In genomic region chr5:15263942-15264341, GRCh38 we compare ENCODE assay signal across 32 cellular contexts.
"Had no signal": no experiment of that assay in that cellular context is flagged by ENCODE, and none has a peak within 500 bp of the region (broad histone marks: within the 10 kb centered on the region; RNA-seq: fewer than 3 reads in every experiment).

No MANE protein-coding gene starts in this region.

- DNase-seq: dermis blood vessel endothelial cell; effector memory CD4-positive, alpha-beta T cell; foreskin keratinocyte; heart left ventricle; left cardiac atrium; left lung; mesenchymal stem cell; mucosa of descending colon; naive B cell; nucleus accumbens; psoas muscle; right lobe of liver; stimulated activated CD4-positive, alpha-beta T cell treated with anti-CD3 and anti-CD28 coated beads, Interleukin-12 subunit alpha, Interleukin-12 subunit beta, amount 100 ng/mL, for 4 hours; stimulated activated CD4-positive, alpha-beta T cell treated with anti-CD3 and anti-CD28 coated beads, Interleukin-1b, Interleukin-23, amount 100 ng/mL, for 48 hours; stimulated activated CD4-positive, alpha-beta T cell treated with anti-CD3 and anti-CD28 coated beads, Interleukin-4, amount 100 ng/mL, for 1 hour; stimulated activated CD8-positive, alpha-beta memory T cell treated with anti-CD3 and anti-CD28 coated beads, Interleukin-4, amount 100 ng/mL, for 48 hours; stimulated activated naive CD8-positive, alpha-beta T cell treated with anti-CD3 and anti-CD28 coated beads, Interleukin-15, Interleukin-2, amounts not matched to agents 100 U/mL and 50 U/mL, for 24 hours; substantia nigra; testis; tibial artery; uterus had no signal

- H3K36me3 Mint-ChIP-seq: mesothelial cell of epicardium; naive B cell; natural killer cell treated with Interleukin-12 subunit alpha and Interleukin-12 subunit beta and Interleukin-15 and Interleukin-18, amount 100 ng/mL, for 72 hours; type B pancreatic cell had no signal

- H3K4me2 ChIP-seq: hepatocyte, smooth muscle cell had no signal

- H3K36me3 ChIP-seq: esophagus muscularis mucosa, gastroesophageal sphincter, heart left ventricle, left lung, right lobe of liver, tibial artery, uterus had no signal

- ATAC-seq: foreskin keratinocyte; gastroesophageal sphincter; left cardiac atrium; left lung; mucosa of descending colon; natural killer cell treated with Interleukin-12 subunit alpha and Interleukin-12 subunit beta and Interleukin-15 and Interleukin-18, amount 100 ng/mL, for 72 hours; psoas muscle; right lobe of liver; stimulated activated naive CD8-positive, alpha-beta T cell treated with anti-CD3 and anti-CD28 coated beads, Interleukin-15, Interleukin-2, amounts not matched to agents 100 U/mL and 50 U/mL, for 24 hours had no signal

- H2AFZ ChIP-seq: hepatocyte had no signal

- H3K4me3 Mint-ChIP-seq: mesothelial cell of epicardium; naive B cell; natural killer cell treated with Interleukin-12 subunit alpha and Interleukin-12 subunit beta and Interleukin-15 and Interleukin-18, amount 100 ng/mL, for 72 hours; neural crest cell; type B pancreatic cell had no signal

- H3K4me1 Mint-ChIP-seq: naive B cell had no signal

- H3K79me2 ChIP-seq: hepatocyte had no signal

- H3K9me3 Mint-ChIP-seq: type B pancreatic cell had no signal

- H3K4me1 ChIP-seq: foreskin keratinocyte, left lung, psoas muscle, right lobe of liver, testis had no signal

- H3K27ac Mint-ChIP-seq: mesothelial cell of epicardium; naive B cell; natural killer cell treated with Interleukin-12 subunit alpha and Interleukin-12 subunit beta and Interleukin-15 and Interleukin-18, amount 100 ng/mL, for 72 hours; type B pancreatic cell had no signal

- FAIRE-seq: endothelial cell of umbilical vein, islet of Langerhans had no signal

- H3K9me3 ChIP-seq: mucosa of descending colon, psoas muscle, right lobe of liver, testis, uterus had no signal

- H3K27me3 ChIP-seq: esophagus muscularis mucosa, foreskin keratinocyte, gastroesophageal sphincter, heart left ventricle, hepatocyte, left lung, right lobe of liver, testis, tibial artery, uterus had no signal

- H3K27ac ChIP-seq: coronary artery, esophagus muscularis mucosa, foreskin keratinocyte, gastroesophageal sphincter, heart left ventricle, hepatocyte, left lung, psoas muscle, right lobe of liver, testis, tibial artery, uterus had no signal

- H3K4me3 ChIP-seq: coronary artery, esophagus muscularis mucosa, gastroesophageal sphincter, heart left ventricle, hepatocyte, left lung, mucosa of descending colon, psoas muscle, right lobe of liver, smooth muscle cell, testis, tibial artery, uterus had no signal
